ENCODE assay signal across 1 cellular context in the genomic region with DNA sequence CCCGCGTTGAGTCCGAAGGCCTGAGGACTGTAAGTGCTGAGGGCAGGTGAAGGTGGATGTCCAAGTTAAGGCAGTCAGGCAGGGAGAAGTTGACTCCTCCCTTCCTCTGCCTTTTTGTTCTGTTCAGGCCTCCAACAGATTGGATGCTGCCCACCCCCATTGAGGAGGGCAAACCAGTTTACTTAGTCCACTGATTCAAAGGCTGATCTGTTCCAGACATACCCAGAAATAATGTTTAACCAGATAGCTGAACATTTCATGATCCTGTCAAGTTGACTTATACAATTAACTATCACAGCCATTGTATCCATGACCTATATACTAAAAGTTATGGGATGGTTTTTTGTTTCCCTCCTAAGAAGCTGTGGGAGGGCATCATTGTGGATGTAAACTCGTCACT.
TF ChIP-seq lines count a peak whose summit lies in the region.

No MANE protein-coding gene starts in this region.

TF ChIP-seq in HCT116, 20 proteins besides CTCF, POLR2A, EP300 and RAD21 (continued from another document):
- TF ChIP-seq, protein P1, sequence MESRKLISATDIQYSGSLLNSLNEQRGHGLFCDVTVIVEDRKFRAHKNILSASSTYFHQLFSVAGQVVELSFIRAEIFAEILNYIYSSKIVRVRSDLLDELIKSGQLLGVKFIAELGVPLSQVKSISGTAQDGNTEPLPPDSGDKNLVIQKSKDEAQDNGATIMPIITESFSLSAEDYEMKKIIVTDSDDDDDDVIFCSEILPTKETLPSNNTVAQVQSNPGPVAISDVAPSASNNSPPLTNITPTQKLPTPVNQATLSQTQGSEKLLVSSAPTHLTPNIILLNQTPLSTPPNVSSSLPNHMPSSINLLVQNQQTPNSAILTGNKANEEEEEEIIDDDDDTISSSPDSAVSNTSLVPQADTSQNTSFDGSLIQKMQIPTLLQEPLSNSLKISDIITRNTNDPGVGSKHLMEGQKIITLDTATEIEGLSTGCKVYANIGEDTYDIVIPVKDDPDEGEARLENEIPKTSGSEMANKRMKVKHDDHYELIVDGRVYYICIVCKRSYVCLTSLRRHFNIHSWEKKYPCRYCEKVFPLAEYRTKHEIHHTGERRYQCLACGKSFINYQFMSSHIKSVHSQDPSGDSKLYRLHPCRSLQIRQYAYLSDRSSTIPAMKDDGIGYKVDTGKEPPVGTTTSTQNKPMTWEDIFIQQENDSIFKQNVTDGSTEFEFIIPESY (IDR thresholded peaks at IDR 0.05; ENCODE audit: extremely low read depth, insufficient replicate concordance, low read length) = no peak
- TF ChIP-seq, protein P2, sequence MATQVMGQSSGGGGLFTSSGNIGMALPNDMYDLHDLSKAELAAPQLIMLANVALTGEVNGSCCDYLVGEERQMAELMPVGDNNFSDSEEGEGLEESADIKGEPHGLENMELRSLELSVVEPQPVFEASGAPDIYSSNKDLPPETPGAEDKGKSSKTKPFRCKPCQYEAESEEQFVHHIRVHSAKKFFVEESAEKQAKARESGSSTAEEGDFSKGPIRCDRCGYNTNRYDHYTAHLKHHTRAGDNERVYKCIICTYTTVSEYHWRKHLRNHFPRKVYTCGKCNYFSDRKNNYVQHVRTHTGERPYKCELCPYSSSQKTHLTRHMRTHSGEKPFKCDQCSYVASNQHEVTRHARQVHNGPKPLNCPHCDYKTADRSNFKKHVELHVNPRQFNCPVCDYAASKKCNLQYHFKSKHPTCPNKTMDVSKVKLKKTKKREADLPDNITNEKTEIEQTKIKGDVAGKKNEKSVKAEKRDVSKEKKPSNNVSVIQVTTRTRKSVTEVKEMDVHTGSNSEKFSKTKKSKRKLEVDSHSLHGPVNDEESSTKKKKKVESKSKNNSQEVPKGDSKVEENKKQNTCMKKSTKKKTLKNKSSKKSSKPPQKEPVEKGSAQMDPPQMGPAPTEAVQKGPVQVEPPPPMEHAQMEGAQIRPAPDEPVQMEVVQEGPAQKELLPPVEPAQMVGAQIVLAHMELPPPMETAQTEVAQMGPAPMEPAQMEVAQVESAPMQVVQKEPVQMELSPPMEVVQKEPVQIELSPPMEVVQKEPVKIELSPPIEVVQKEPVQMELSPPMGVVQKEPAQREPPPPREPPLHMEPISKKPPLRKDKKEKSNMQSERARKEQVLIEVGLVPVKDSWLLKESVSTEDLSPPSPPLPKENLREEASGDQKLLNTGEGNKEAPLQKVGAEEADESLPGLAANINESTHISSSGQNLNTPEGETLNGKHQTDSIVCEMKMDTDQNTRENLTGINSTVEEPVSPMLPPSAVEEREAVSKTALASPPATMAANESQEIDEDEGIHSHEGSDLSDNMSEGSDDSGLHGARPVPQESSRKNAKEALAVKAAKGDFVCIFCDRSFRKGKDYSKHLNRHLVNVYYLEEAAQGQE (IDR thresholded peaks at IDR 0.05; ENCODE audit: low read depth) = no peak
- TF ChIP-seq SIN3A (IDR thresholded peaks at IDR 0.05; ENCODE audit: low read depth) (no peak), JUND (IDR thresholded peaks at IDR 0.05) (no peak), ZFX (IDR thresholded peaks at IDR 0.05) (no peak), EZH2 (IDR thresholded peaks at IDR 0.05) (no peak)
